In genomic region chr17:67227488-67227887, GRCh38 we compare ENCODE assay signal across 1 cellular context.
TF ChIP-seq lines count a peak whose summit lies in the region.

No MANE protein-coding gene starts in this region.

TF ChIP-seq in IMR-90, 13 proteins besides CTCF, POLR2A, EP300 and RAD21 (continued from another document):
- TF ChIP-seq ELK1 (IDR thresholded peaks at IDR 0.05; ENCODE audit: borderline replicate concordance, low read depth, low read length) = no peak
- no peak for TF ChIP-seq USF2 (IDR thresholded peaks at IDR 0.05; ENCODE audit: low read depth, low read length)
- no peak for TF ChIP-seq BHLHE40 (IDR thresholded peaks at IDR 0.05; ENCODE audit: low read depth, low read length)
- peak; percentile 75 for TF ChIP-seq CEBPB (IDR thresholded peaks at IDR 0.05; ENCODE audit: low read depth, low read length)
